Comparison of ENCODE assay signal across 10 cellular contexts in the genomic region with DNA sequence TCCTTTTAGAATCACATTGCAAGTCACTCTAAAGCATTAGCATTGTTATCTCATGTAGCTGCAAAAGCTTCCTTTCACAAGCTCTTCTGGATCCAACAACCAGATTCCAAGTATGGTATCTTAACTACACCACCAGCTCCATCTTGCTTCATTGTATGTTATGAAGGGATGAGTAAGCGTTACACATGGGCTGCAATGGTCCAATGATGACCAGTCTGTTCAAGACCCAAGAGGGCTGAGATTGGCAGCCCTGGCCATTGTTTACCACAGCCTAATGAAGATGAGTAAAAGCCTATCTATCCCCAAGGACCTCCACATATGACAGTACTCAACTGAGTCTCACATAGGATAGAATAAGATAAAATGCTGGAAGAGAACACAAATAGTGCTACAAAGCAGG. TPM values are rescaled to one million over a fixed set of nuclear protein-coding genes. Genes with fewer than 3 reads are reported as not detected.
A peak's percentile ranks its signal among the peaks of the same experiment; 100 is the strongest.
DNase-seq lines count a peak whose midpoint lies in the region; ATAC-seq and TF ChIP-seq lines count a peak whose summit lies in the region.
"Had no signal": no experiment of that assay in that cellular context is flagged by ENCODE, and none has a peak within 500 bp of the region (broad histone marks: within the 10 kb centered on the region; RNA-seq: fewer than 3 reads in every experiment).

No MANE protein-coding gene starts in this region.

- DNase-seq in GM23248 (peak; percentile 56), erythroblast (lab: John Stamatoyannopoulos, UW) (peak; percentile 45 to 51), NCI-H187 treated with DMSO at 0.1 percent for 48 hours (lab: John Stamatoyannopoulos, UW) (no peak), midbrain (lab: John Stamatoyannopoulos, UW) (no peak), GM03348 (ENCODE audit: low spot score) (no peak)
- DNase-seq: amniotic stem cell, NCI-H1105 treated with DMSO at 0.1 percent for 48 hours had no signal

- in situ Hi-C loops in GM23248 (cut with MboI): no loop called here

- no peak for ATAC-seq in GM18868 (IDR thresholded peaks at IDR 0.05; ENCODE audit: unreplicated experiment)

- H3K9me3 ChIP-seq in GM23248 (ENCODE audit: low read depth): no peaks in the 10 kb centered on the region

- peaks cover 96% of the 10 kb centered on the region for H3K79me2 ChIP-seq in GM23248 (ENCODE audit: insufficient read depth)

- peaks cover 68% of the 10 kb centered on the region for H3F3A ChIP-seq in GM23248 (ENCODE audit: insufficient read depth)

- H3K4me1 ChIP-seq in GM23248 (ENCODE audit: insufficient read depth): peaks cover 72% of the 10 kb centered on the region

- H3K4me2 ChIP-seq in GM23248 (ENCODE audit: unreplicated experiment): no peak overlapping the region

- no peaks in the 10 kb centered on the region for H3K9me2 ChIP-seq in GM23248 (ENCODE audit: insufficient read depth)

- H3K9ac ChIP-seq in GM23248: no peak overlapping the region

- H3K27ac Mint-ChIP-seq in T-helper 1 cell treated with Interleukin-12 subunit alpha and Interleukin-12 subunit beta and Interleukin-4 antibody, amounts not matched to agents 30 μg/mL and 1 μg/mL, for 36 hours: peak overlapping the region; percentile 96

- peaks cover 59% of the 10 kb centered on the region for H3K4me1 Mint-ChIP-seq in T-helper 1 cell treated with Interleukin-12 subunit alpha and Interleukin-12 subunit beta and Interleukin-4 antibody, amounts not matched to agents 30 μg/mL and 1 μg/mL, for 36 hours (ENCODE audit: low read depth)

- no peaks in the 10 kb centered on the region for H3K27me3 Mint-ChIP-seq in T-helper 1 cell treated with Interleukin-12 subunit alpha and Interleukin-12 subunit beta and Interleukin-4 antibody, amounts not matched to agents 30 μg/mL and 1 μg/mL, for 36 hours (ENCODE audit: low read depth)

- H4K20me1 ChIP-seq in GM23248 (ENCODE audit: insufficient read depth): no peaks in the 10 kb centered on the region

- H3K4me3 Mint-ChIP-seq in T-helper 1 cell treated with Interleukin-12 subunit alpha and Interleukin-12 subunit beta and Interleukin-4 antibody, amounts not matched to agents 30 μg/mL and 1 μg/mL, for 36 hours: peak overlapping the region; percentile 97

- no peak overlapping the region for H3K4me3 ChIP-seq in GM23248
- H3K4me3 ChIP-seq in skin epidermis: peak overlapping the region in 1 of 7 experiments; percentile 78

- H3K27me3 ChIP-seq in GM23248 (replicated peaks; ENCODE audit: insufficient read depth): no peaks in the 10 kb centered on the region

- no peak overlapping the region for H2AFZ ChIP-seq in GM23248

- no peaks in the 10 kb centered on the region for H3K9me3 Mint-ChIP-seq in T-helper 1 cell treated with Interleukin-12 subunit alpha and Interleukin-12 subunit beta and Interleukin-4 antibody, amounts not matched to agents 30 μg/mL and 1 μg/mL, for 36 hours

- H3K36me3 ChIP-seq in GM23248 (ENCODE audit: low read depth): no peaks in the 10 kb centered on the region

- H3K27ac ChIP-seq in GM23248: peak overlapping the region; percentile 98; the same call in 1 of the 2 replicates
- peak overlapping the region in 19 of 21 experiments; percentile 15 to 100 (median 99) for H3K27ac ChIP-seq in skin epidermis

- peaks cover 57% of the 10 kb centered on the region for H3K36me3 Mint-ChIP-seq in T-helper 1 cell treated with Interleukin-12 subunit alpha and Interleukin-12 subunit beta and Interleukin-4 antibody, amounts not matched to agents 30 μg/mL and 1 μg/mL, for 36 hours (ENCODE audit: low read depth)

- TF ChIP-seq POLR2A in erythroblast (IDR thresholded peaks at IDR 0.05; ENCODE audit: low read length): peak; percentile 52

- 94 to 100% methylated on average over 1 of the region's 1 CpG for WGBS in GM23248 (ENCODE audit: low coverage in 1 of 2, low lambda C conversion rate in 2 of 2, missing lambda C conversion rate in 2 of 2), 2 experiments

RNA-seq across cellular contexts. Expression of a gene that starts 6.3 kb away (rescaled TPM):
- total RNA-seq in GM23248 (2014; rRNA removed; shearing (Covaris generic)): 47.2 and 64.7 TPM in 2 replicates
- polyA plus RNA-seq in GM23248 (2016; fragmentation: Nextera tagmentation; extraction: Ambion mirVana): 43.6 and 46.1 TPM in 2 replicates

RNA-seq across cellular contexts. Expression of a gene that starts 50.5 kb away (rescaled TPM):
- total RNA-seq in GM23248 (2014; rRNA removed; shearing (Covaris generic)): 31.0 and 51.3 TPM in 2 replicates
- polyA plus RNA-seq in GM23248 (2016; fragmentation: Nextera tagmentation; extraction: Ambion mirVana): 253 and 262 TPM in 2 replicates

RNA-seq across cellular contexts. Expression of a gene that starts 50.8 kb away (rescaled TPM):
- total RNA-seq in GM23248 (2014; rRNA removed; shearing (Covaris generic)): 5.7 and 12.0 TPM in 2 replicates
- polyA plus RNA-seq in GM23248 (2016; fragmentation: Nextera tagmentation; extraction: Ambion mirVana): 6.5 and 7.0 TPM in 2 replicates

Comparison
In these comparisons a context has a peak if more than half of its experiments do, and no peak if none do; other contexts are left out.
1. DNase-seq: peak in GM23248 (single experiment) and erythroblast (2 of 2); none in NCI-H187 treated with DMSO at 0.1 percent for 48 hours (single experiment), midbrain (single experiment) and GM03348 (single experiment).